In genomic region chr21:42837421-42838211, GRCh38 we compare ENCODE assay signal across 1 cellular context.
TF ChIP-seq lines count a peak whose summit lies in the region.

No MANE protein-coding gene starts in this region.

TF ChIP-seq in WTC11, 78 proteins besides CTCF, POLR2A, EP300 and RAD21 (continued from another document):
- TF ChIP-seq AFF4 (CRISPR knock-in tag; IDR thresholded peaks at IDR 0.05; ENCODE audit: borderline replicate concordance) (no peak), MLX (CRISPR knock-in tag; IDR thresholded peaks at IDR 0.05) (no peak), JAZF1 (CRISPR knock-in tag; IDR thresholded peaks at IDR 0.05) (no peak), CREM (CRISPR knock-in tag; IDR thresholded peaks at IDR 0.05) (no peak), NFE2L1 (CRISPR knock-in tag; IDR thresholded peaks at IDR 0.05) (no peak), E2F4 (CRISPR knock-in tag; IDR thresholded peaks at IDR 0.05; ENCODE audit: borderline replicate concordance, low read depth) (no peak), JUN (CRISPR knock-in tag; IDR thresholded peaks at IDR 0.05) (no peak), TP53 (CRISPR knock-in tag; IDR thresholded peaks at IDR 0.05) (no peak), ATF3 (CRISPR knock-in tag; conservative IDR thresholded peaks at IDR 0.05) (no peak)
